ENCODE assay signal across 8 cellular contexts in genomic region chr13:75637101-75637774, GRCh38. TPM values are rescaled to one million over a fixed set of nuclear protein-coding genes. Genes with fewer than 3 reads are reported as not detected.
DNase-seq lines count a peak whose midpoint lies in the region; ATAC-seq and TF ChIP-seq lines count a peak whose summit lies in the region.

No MANE protein-coding gene starts in this region.

- TF ChIP-seq CTCF in GM12875 (IDR thresholded peaks at IDR 0.05; ENCODE audit: borderline replicate concordance, insufficient read depth, low read depth, low read length) (no peak), Peyer's patch (IDR thresholded peaks at IDR 0.05) (no peak), fibroblast of the aortic adventitia (IDR thresholded peaks at IDR 0.05; ENCODE audit: insufficient read depth, low read length) (no peak), sigmoid colon (IDR thresholded peaks at IDR 0.05) (no peak)

- intact Hi-C loops in sigmoid colon (cut with DNase I) = no loop called here

- H3K27me3 ChIP-seq in Peyer's patch (no peaks in the 10 kb centered on the region), sigmoid colon (peaks cover 5 to 19% (median 9%) of the 10 kb centered on the region in 3 donors)

- H3K36me3 ChIP-seq in Peyer's patch = no peaks in the 10 kb centered on the region
- H3K36me3 ChIP-seq in sigmoid colon = no peaks in the 10 kb centered on the region

- H3K4me1 ChIP-seq in Peyer's patch (peaks cover 0 to 19% (median 5%) of the 10 kb centered on the region in 4 donors), sigmoid colon (peaks cover 0 to 22% (median 20%) of the 10 kb centered on the region in 4 donors)

- H3K4me3 ChIP-seq in GM12875 (ENCODE audit: low read depth, low read length) (peak overlapping the region; percentile 81), Peyer's patch (peak overlapping the region; percentile 64 to 77 (median 73)), fibroblast of the aortic adventitia (ENCODE audit: low read depth, low read length) (peak overlapping the region; percentile 99), sigmoid colon (peak overlapping the region; percentile 42 to 69 (median 62))

- peak overlapping the region in 1 of 4 donors; percentile 79 for H3K27ac ChIP-seq in Peyer's patch
- H3K27ac ChIP-seq in sigmoid colon = no peak overlapping the region

- WGBS in sigmoid colon, 2 donors = 15 to 29% methylated on average over 19 of the region's 19 CpGs

- DNase-seq in Peyer's patch (no peak), fibroblast of the aortic adventitia (ENCODE audit: low read depth) (no peak), sigmoid colon (no peak), NCI-H1105 treated with DMSO at 0.1 percent for 48 hours (lab: John Stamatoyannopoulos, UW) (no peak), NCI-H345 treated with DMSO at 0.1 percent for 48 hours (lab: John Stamatoyannopoulos, UW; ENCODE audit: unreplicated experiment) (no peak)

- TF ChIP-seq POLR2A in Peyer's patch (IDR thresholded peaks at IDR 0.05) (no peak), sigmoid colon (IDR thresholded peaks at IDR 0.05) (no peak)

- no peak for ATAC-seq in HG03045 (IDR thresholded peaks at IDR 0.05; ENCODE audit: unreplicated experiment)
- no peak for ATAC-seq in activated CD4-positive, CD25-positive, alpha-beta regulatory T cell treated with anti-CD3 and anti-CD28 coated beads, Interleukin-2, amount 50 U/mL, for 24 hours

- TF ChIP-seq EP300 in sigmoid colon (IDR thresholded peaks at IDR 0.05) = no peak

- H3K9me3 ChIP-seq in Peyer's patch = no peaks in the 10 kb centered on the region
- H3K9me3 ChIP-seq in sigmoid colon = no peaks in the 10 kb centered on the region

RNA-seq across cellular contexts. Expression of gene LMO7, which starts 1.1 kb away (rescaled TPM):
- 100 to 1,000 TPM in 3 of 4 donors, 10 to 100 TPM in 1; 74.3 to 365 (median 327) TPM for total RNA-seq in Peyer's patch
- total RNA-seq in fibroblast of the aortic adventitia (ENCODE audit: low replicate concordance) = 70.1 and 221 TPM in 2 replicates
- total RNA-seq in sigmoid colon = 10 to 100 TPM in 2 of 4 donors, 1 to 10 TPM in 2; 5.0 to 19.4 (median 10.2) TPM
- 10 to 100 TPM; 39.0 to 66.4 (median 56.6) TPM for polyA plus RNA-seq in sigmoid colon
